Comparison of ENCODE assay signal across 14 cellular contexts in the genomic region with DNA sequence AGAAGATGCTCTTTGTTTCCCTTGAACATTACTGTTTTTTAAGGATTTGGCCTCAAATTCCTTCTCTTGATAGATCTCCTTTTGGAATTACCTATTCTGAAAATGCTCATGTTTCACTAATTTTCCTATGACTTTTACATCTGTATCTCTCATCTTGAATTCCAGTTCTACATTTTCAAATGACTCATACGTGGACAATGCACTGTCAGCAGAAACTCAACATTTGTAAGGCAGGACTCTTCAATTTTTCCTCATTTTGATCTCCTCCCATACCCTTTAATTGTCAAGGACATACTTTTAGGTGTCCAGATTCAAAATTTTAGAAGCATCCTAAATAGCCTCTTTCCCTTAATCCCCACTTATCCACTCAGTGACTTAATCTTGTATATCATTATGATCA.
"Had no signal": no experiment of that assay in that cellular context is flagged by ENCODE, and none has a peak within 500 bp of the region (broad histone marks: within the 10 kb centered on the region; RNA-seq: fewer than 3 reads in every experiment).

No MANE protein-coding gene starts in this region.

- H3K9me3 ChIP-seq: testis, upper lobe of left lung had no signal

- ATAC-seq: activated CD4-positive, CD25-positive, alpha-beta regulatory T cell treated with anti-CD3 and anti-CD28 coated beads, Interleukin-2, amount 50 U/mL, for 24 hours had no signal

- H3K27ac ChIP-seq: dorsolateral prefrontal cortex, right atrium auricular region, stomach, testis, upper lobe of left lung had no signal

- H3K4me3 ChIP-seq: dorsolateral prefrontal cortex, lung, right atrium auricular region, stomach, testis, upper lobe of left lung had no signal

- H3K27me3 ChIP-seq: dorsolateral prefrontal cortex, right atrium auricular region, stomach, testis, upper lobe of left lung had no signal

- H3K36me3 ChIP-seq: right atrium auricular region, stomach, upper lobe of left lung had no signal

- H3K4me1 ChIP-seq: right atrium auricular region, stomach, testis, upper lobe of left lung had no signal

- DNase-seq: activated CD4-positive, alpha-beta T cell treated with anti-CD3 and anti-CD28 coated beads, Interleukin-2, amount 50 U/mL, for 1 hour; activated naive CD4-positive, alpha-beta T cell treated with Interleukin-2 at 50 U/mL for 16 hours; aorta; dorsolateral prefrontal cortex; endodermal cell; immature natural killer cell; midbrain; small intestine; stomach; testis; upper lobe of left lung had no signal
